ENCODE assay signal across 19 cellular contexts in genomic region chr20:41268917-41269652, GRCh38.
"Had no signal": no experiment of that assay in that cellular context is flagged by ENCODE, and none has a peak within 500 bp of the region (broad histone marks: within the 10 kb centered on the region; RNA-seq: fewer than 3 reads in every experiment).

No MANE protein-coding gene starts in this region.

- ATAC-seq: activated naive CD4-positive, alpha-beta T cell treated with anti-CD3 and anti-CD28 coated beads, Interleukin-2, amount 50 U/mL, for 72 hours; foreskin keratinocyte; left cardiac atrium; stimulated activated naive B cell treated with anti-CD40 and anti-IgM and Interleukin-4, amounts not matched to agents 10 μg/mL and 1 μg/mL and 100 μg/mL, for 72 hours had no signal

- H3K9me3 Mint-ChIP-seq: activated naive CD4-positive, alpha-beta T cell treated with anti-CD3 and anti-CD28 coated beads, Interleukin-2, amount 50 U/mL, for 72 hours; activated T-cell treated with anti-CD3 and anti-CD28 coated beads, Interleukin-2, amount 50 U/mL, for 24 hours; naive B cell had no signal

- H3K27me3 ChIP-seq: foreskin keratinocyte, tibial artery had no signal

- H3K4me3 Mint-ChIP-seq: activated T-cell treated with anti-CD3 and anti-CD28 coated beads, Interleukin-2, amount 50 U/mL, for 24 hours; naive B cell; stimulated activated naive B cell treated with anti-CD40 and anti-IgM and Interleukin-4, amounts not matched to agents 10 μg/mL and 1 μg/mL and 100 μg/mL, for 72 hours had no signal

- H3K36me3 Mint-ChIP-seq: activated naive CD4-positive, alpha-beta T cell treated with anti-CD3 and anti-CD28 coated beads, Interleukin-2, amount 50 U/mL, for 72 hours had no signal

- H3K27ac Mint-ChIP-seq: activated naive CD4-positive, alpha-beta T cell treated with anti-CD3 and anti-CD28 coated beads, Interleukin-2, amount 50 U/mL, for 72 hours; activated T-cell treated with anti-CD3 and anti-CD28 coated beads, Interleukin-2, amount 50 U/mL, for 24 hours; naive B cell had no signal

- H3K27me3 Mint-ChIP-seq: activated T-cell treated with anti-CD3 and anti-CD28 coated beads, Interleukin-2, amount 50 U/mL, for 24 hours; naive B cell; stimulated activated naive B cell treated with anti-CD40 and anti-IgM and Interleukin-4, amounts not matched to agents 10 μg/mL and 1 μg/mL and 100 μg/mL, for 72 hours had no signal

- H3K4me3 ChIP-seq: coronary artery, lung, SK-N-MC, tibial artery had no signal

- H3K27ac ChIP-seq: coronary artery, foreskin keratinocyte, parathyroid adenoma, SK-N-MC had no signal

- H3K4me1 ChIP-seq: foreskin keratinocyte, parathyroid adenoma had no signal

- H2AFZ ChIP-seq: parathyroid adenoma had no signal

- DNase-seq: activated CD4-positive, alpha-beta T cell treated with anti-CD3 and anti-CD28 coated beads for 1 hour; activated CD4-positive, alpha-beta T cell treated with anti-CD3 and anti-CD28 coated beads, Interleukin-2, amount 50 U/mL, for 48 hours; activated T-cell treated with anti-CD3 and anti-CD28 coated beads, Interleukin-2, amount 50 U/mL, for 24 hours; central memory CD4-positive, alpha-beta T cell; effector CD4-positive, alpha-beta T cell; foreskin keratinocyte; head of caudate nucleus; left cardiac atrium; naive B cell; stimulated activated CD4-positive, alpha-beta T cell treated with anti-CD3 and anti-CD28 coated beads, Interleukin-4, amount 100 ng/mL, for 1 hour; stimulated activated naive B cell treated with anti-CD40 and anti-IgM and Interleukin-4, amounts not matched to agents 10 μg/mL and 1 μg/mL and 100 μg/mL, for 72 hours; T-helper 1 cell; T1000; tibial artery had no signal

- H3K9me3 ChIP-seq: tibial artery had no signal
